In genomic region chr1:30629501-30629900, GRCh38 we compare ENCODE assay signal across 8 cellular contexts.
"Had no signal": no experiment of that assay in that cellular context is flagged by ENCODE, and none has a peak within 500 bp of the region (broad histone marks: within the 10 kb centered on the region; RNA-seq: fewer than 3 reads in every experiment).

No MANE protein-coding gene starts in this region.

- H3K9ac ChIP-seq: GM23248 had no signal

- H3K27ac ChIP-seq: GM23248 had no signal

- H3K36me3 ChIP-seq: HAP-1 had no signal

- H3K4me3 ChIP-seq: GM23248, HAP-1, K562 had no signal

- H3K27ac Mint-ChIP-seq: HFFc6 had no signal

- ATAC-seq: HCT116, K562 had no signal

- DNase-seq: GM23248, GOT3, H7, HFFc6, IMR-90 had no signal

- H3K9me3 ChIP-seq: HAP-1 had no signal

- H3K4me3 Mint-ChIP-seq: HFFc6 had no signal

- H3K4me1 ChIP-seq: HAP-1 had no signal
